In genomic region chr14:77889971-77890442, GRCh38 we compare ENCODE assay signal across 14 cellular contexts.
DNase-seq lines count a peak whose midpoint lies in the region; ATAC-seq and TF ChIP-seq lines count a peak whose summit lies in the region.
"Had no signal": no experiment of that assay in that cellular context is flagged by ENCODE, and none has a peak within 500 bp of the region (broad histone marks: within the 10 kb centered on the region; RNA-seq: fewer than 3 reads in every experiment).

No MANE protein-coding gene starts in this region.

- intact Hi-C loops in activated CD4-positive, alpha-beta T cell treated with anti-CD3 and anti-CD28 coated beads for 36 hours (cut with DNase I, micrococcal nuclease) = no loop called here

- peak; percentile 10 for DNase-seq in activated CD4-positive, alpha-beta T cell treated with anti-CD3 and anti-CD28 coated beads for 36 hours
- no peak for DNase-seq in activated CD4-positive, alpha-beta T cell treated with anti-CD3 and anti-CD28 coated beads for 4 hours
- DNase-seq in astrocyte of the hippocampus (ENCODE audit: low read depth, low spot score) = peak; percentile 62
- DNase-seq in glomerular visceral epithelial cell (ENCODE audit: extremely low spot score) = peak; percentile 20
- DNase-seq in GM10266 (ENCODE audit: extremely low spot score) = no peak
- no peak for DNase-seq in endothelial cell (ENCODE audit: low spot score)
- DNase-seq: DND-41, mesendoderm, NCI-H446 treated with DMSO at 0.1 percent for 48 hours, psoas muscle, SIG-M5 had no signal

- H3K9me3 Mint-ChIP-seq in activated CD4-positive, alpha-beta T cell treated with anti-CD3 and anti-CD28 coated beads for 36 hours (ENCODE audit: low read depth) = peaks cover 7% of the 10 kb centered on the region
- H3K9me3 Mint-ChIP-seq in endothelial cell (ENCODE audit: unreplicated experiment) = no peaks in the 10 kb centered on the region

- ATAC-seq in activated CD4-positive, alpha-beta T cell treated with anti-CD3 and anti-CD28 coated beads for 36 hours = no peak
- ATAC-seq in HG02642 (IDR thresholded peaks at IDR 0.05; ENCODE audit: poor library complexity, unreplicated experiment) = no peak
- no peak for ATAC-seq in GM21390 (IDR thresholded peaks at IDR 0.05; ENCODE audit: unreplicated experiment)
- ATAC-seq: psoas muscle had no signal

- H3K27ac Mint-ChIP-seq in activated CD4-positive, alpha-beta T cell treated with anti-CD3 and anti-CD28 coated beads for 36 hours = no peak overlapping the region
- H3K27ac Mint-ChIP-seq in endothelial cell (ENCODE audit: unreplicated experiment) = no peak overlapping the region
- H3K27ac Mint-ChIP-seq: activated T-helper 2 cell treated with anti-CD3 and anti-CD28 coated beads, Interferon-gamma antibody, Interleukin-2, Interleukin-4, amounts not matched to agents 10 μg/mL and 5 μg/mL and 100 μg/mL, durations not matched to agents 14 hours and 24 hours and 36 hours had no signal

- no peak for TF ChIP-seq CTCF in GM10266 (IDR thresholded peaks at IDR 0.05; ENCODE audit: control insufficient read depth, insufficient read depth, low read depth, missing control alignments)
- TF ChIP-seq CTCF in endothelial cell (IDR thresholded peaks at IDR 0.05; ENCODE audit: unreplicated experiment) = no peak

- no peak overlapping the region for H3K4me3 Mint-ChIP-seq in activated CD4-positive, alpha-beta T cell treated with anti-CD3 and anti-CD28 coated beads for 36 hours
- no peak overlapping the region for H3K4me3 Mint-ChIP-seq in endothelial cell (ENCODE audit: unreplicated experiment)

- CTCF ChIA-PET in activated CD4-positive, alpha-beta T cell treated with anti-CD3 and anti-CD28 coated beads for 36 hours (lab: Charles Lee) = no interaction called here

- POLR2A ChIA-PET in activated CD4-positive, alpha-beta T cell treated with anti-CD3 and anti-CD28 coated beads for 36 hours (lab: Charles Lee) = no interaction called here

- H3K4me1 Mint-ChIP-seq in activated CD4-positive, alpha-beta T cell treated with anti-CD3 and anti-CD28 coated beads for 36 hours = no peaks in the 10 kb centered on the region
- no peaks in the 10 kb centered on the region for H3K4me1 Mint-ChIP-seq in endothelial cell (ENCODE audit: unreplicated experiment)

- no peaks in the 10 kb centered on the region for H3K27me3 Mint-ChIP-seq in activated CD4-positive, alpha-beta T cell treated with anti-CD3 and anti-CD28 coated beads for 36 hours
- H3K27me3 Mint-ChIP-seq in endothelial cell (ENCODE audit: unreplicated experiment) = peaks cover 7% of the 10 kb centered on the region

- peaks cover 40% of the 10 kb centered on the region for H3K36me3 Mint-ChIP-seq in activated CD4-positive, alpha-beta T cell treated with anti-CD3 and anti-CD28 coated beads for 36 hours (ENCODE audit: low read depth)
- peaks cover 12% of the 10 kb centered on the region for H3K36me3 Mint-ChIP-seq in endothelial cell (ENCODE audit: low read depth, unreplicated experiment)

Comparison
In these comparisons a context has a peak if more than half of its experiments do, and no peak if none do; other contexts are left out.
1. DNase-seq: peak in activated CD4-positive, alpha-beta T cell treated with anti-CD3 and anti-CD28 coated beads for 36 hours (single experiment), astrocyte of the hippocampus (single experiment) and glomerular visceral epithelial cell (single experiment); none in activated CD4-positive, alpha-beta T cell treated with anti-CD3 and anti-CD28 coated beads for 4 hours (0 of 2), GM10266 (single experiment) and endothelial cell (single experiment).